Comparison of ENCODE assay signal across 1 cellular context in genomic region chr11:83007909-83008580, GRCh38.
A peak's percentile ranks its signal among the peaks of the same experiment; 100 is the strongest.
TF ChIP-seq lines count a peak whose summit lies in the region.

No MANE protein-coding gene starts in this region.

TF ChIP-seq in K562, 482 proteins besides CTCF, POLR2A, EP300 and RAD21 (continued from another document and continues in another):
- TF ChIP-seq CUX1 (CRISPR knock-in tag; IDR thresholded peaks at IDR 0.05) (no peak), DNMT1 (IDR thresholded peaks at IDR 0.05) (no peak), DPF2 (IDR thresholded peaks at IDR 0.05) (peak; percentile 95), TRIM25 (IDR thresholded peaks at IDR 0.05; ENCODE audit: borderline replicate concordance) (no peak), HMG20A (CRISPR knock-in tag; conservative IDR thresholded peaks at IDR 0.05) (no peak), DIDO1 (tag; IDR thresholded peaks at IDR 0.05; ENCODE audit: low read depth) (no peak), PATZ1 (CRISPR knock-in tag; IDR thresholded peaks at IDR 0.05; ENCODE audit: borderline replicate concordance) (no peak), RBM39 (optimal IDR thresholded peaks at IDR 0.05; ENCODE audit: low read depth, low read length) (no peak), ZNF609 (CRISPR knock-in tag; IDR thresholded peaks at IDR 0.05; ENCODE audit: borderline replicate concordance) (no peak), ETS2 (tag; IDR thresholded peaks at IDR 0.05; ENCODE audit: borderline replicate concordance, poor library complexity, severe bottlenecking) (no peak), PHF8 (IDR thresholded peaks at IDR 0.05; ENCODE audit: borderline replicate concordance, low read length) (peak; percentile 44; the same call in 1 of the 2 replicates), ZKSCAN1 (IDR thresholded peaks at IDR 0.05; ENCODE audit: low read depth, low read length) (peak; percentile 41; the same call in 1 of the 2 replicates), NBN (IDR thresholded peaks at IDR 0.05; ENCODE audit: low read depth) (peak; percentile 85; the same call in 1 of the 2 replicates), FOXO4 (CRISPR knock-in tag; IDR thresholded peaks at IDR 0.05) (no peak), CXXC5 (CRISPR knock-in tag; IDR thresholded peaks at IDR 0.05) (peak; percentile 80), RAD51 (IDR thresholded peaks at IDR 0.05; ENCODE audit: borderline replicate concordance, low read depth) (no peak; the same call in 1 of the 2 replicates), SRSF9 (IDR thresholded peaks at IDR 0.05; ENCODE audit: borderline replicate concordance, low read depth, low read length) (no peak), PREB (CRISPR knock-in tag; IDR thresholded peaks at IDR 0.05) (no peak), HDAC3 (IDR thresholded peaks at IDR 0.05; ENCODE audit: borderline replicate concordance, partially characterized antibody) (peak; percentile 70), HBP1 (CRISPR knock-in tag; IDR thresholded peaks at IDR 0.05) (no peak), SIRT6 (IDR thresholded peaks at IDR 0.05; ENCODE audit: low read depth, low read length) (no peak), CHD2 (IDR thresholded peaks at IDR 0.05; ENCODE audit: low read depth, low read length) (no peak), IRF1 (CRISPR knock-in tag; IDR thresholded peaks at IDR 0.05; ENCODE audit: borderline replicate concordance) (no peak), PCBP1 (IDR thresholded peaks at IDR 0.05; ENCODE audit: low read depth, low read length, poor library complexity, severe bottlenecking) (no peak), HDAC8 (tag; IDR thresholded peaks at IDR 0.05) (no peak), HIVEP1 (CRISPR knock-in tag; IDR thresholded peaks at IDR 0.05) (no peak), ZSCAN29 (IDR thresholded peaks at IDR 0.05) (no peak), HEY1 (CRISPR knock-in tag; IDR thresholded peaks at IDR 0.05; ENCODE audit: borderline replicate concordance) (no peak), ARID4B (CRISPR knock-in tag; IDR thresholded peaks at IDR 0.05) (no peak), SMARCB1 (IDR thresholded peaks at IDR 0.05; ENCODE audit: insufficient read length, low read depth) (no peak), ZNF316 (IDR thresholded peaks at IDR 0.05) (peak; percentile 22; the same call in 1 of the 2 replicates), RFX1 (IDR thresholded peaks at IDR 0.05) (no peak), RBFOX2 (IDR thresholded peaks at IDR 0.05; ENCODE audit: low read depth, low read length) (peak; percentile 49; the same call in 1 of the 2 replicates), PYGO2 (tag; IDR thresholded peaks at IDR 0.05) (no peak)
